Comparison of ENCODE assay signal across 26 cellular contexts in genomic region chr16:4704491-4704890, GRCh38. TPM values are rescaled to one million over a fixed set of nuclear protein-coding genes. Genes with fewer than 3 reads are reported as not detected.
"Had no signal": no experiment of that assay in that cellular context is flagged by ENCODE, and none has a peak within 500 bp of the region (broad histone marks: within the 10 kb centered on the region; RNA-seq: fewer than 3 reads in every experiment).

No MANE protein-coding gene starts in this region.

- H3K4me1 Mint-ChIP-seq: activated naive CD4-positive, alpha-beta T cell treated with anti-CD3 and anti-CD28 coated beads, Interleukin-2, amount 50 U/mL, for 24 hours; activated T-helper 17 cell treated with anti-CD3 and anti-CD28 coated beads, Interleukin-2, amount 50 U/mL, for 72 hours had no signal

- H3K27ac Mint-ChIP-seq: activated CD4-positive, alpha-beta memory T cell treated with anti-CD3 and anti-CD28 coated beads for 36 hours; activated CD4-positive, alpha-beta T cell treated with anti-CD3 and anti-CD28 coated beads for 36 hours; activated CD4-positive, alpha-beta T cell treated with anti-CD3 and anti-CD28 coated beads, Interleukin-2, amount 10 ng/mL, durations not matched to agents 24 days and 14 days; activated naive CD4-positive, alpha-beta T cell treated with anti-CD3 and anti-CD28 coated beads, Interleukin-2, amount 50 U/mL, for 24 hours; activated T-helper 17 cell treated with anti-CD3 and anti-CD28 coated beads, Interleukin-2, amount 50 U/mL, for 72 hours; T-cell had no signal

- H3K9me3 Mint-ChIP-seq: activated CD4-positive, alpha-beta memory T cell treated with anti-CD3 and anti-CD28 coated beads for 36 hours; activated CD4-positive, alpha-beta T cell treated with anti-CD3 and anti-CD28 coated beads, Interleukin-2, amount 10 ng/mL, durations not matched to agents 24 days and 14 days; activated naive CD4-positive, alpha-beta T cell treated with anti-CD3 and anti-CD28 coated beads, Interleukin-2, amount 50 U/mL, for 24 hours; activated T-cell treated with anti-CD3 and anti-CD28 coated beads, Interleukin-2, amount 50 U/mL, for 4 hours; activated T-helper 17 cell treated with anti-CD3 and anti-CD28 coated beads, Interleukin-2, amount 50 U/mL, for 72 hours; T-cell had no signal

- H3K4me3 ChIP-seq: body of pancreas, colonic mucosa, heart left ventricle had no signal

- H3K9me3 ChIP-seq: body of pancreas, colonic mucosa, heart left ventricle had no signal

- DNase-seq: activated CD4-positive, alpha-beta memory T cell treated with anti-CD3 and anti-CD28 coated beads for 36 hours; activated CD4-positive, alpha-beta T cell treated with anti-CD3 and anti-CD28 coated beads for 36 hours; activated CD4-positive, alpha-beta T cell treated with anti-CD3 and anti-CD28 coated beads, Interleukin-2, amount 10 ng/mL, durations not matched to agents 24 days and 14 days; activated CD4-positive, CD25-positive, alpha-beta regulatory T cell; activated CD4-positive, CD25-positive, alpha-beta regulatory T cell treated with anti-CD3 and anti-CD28 coated beads, Interleukin-2, amount 50 U/mL, for 72 hours; activated CD8-positive, alpha-beta memory T cell treated with anti-CD3 and anti-CD28 coated beads for 24 hours; activated effector memory CD4-positive, alpha-beta T cell treated with Interleukin-2 at 50 U/mL for 16 hours; activated gamma-delta T cell treated with Interleukin-2 at 50 U/mL for 16 hours; activated naive CD4-positive, alpha-beta T cell treated with Interleukin-2 at 50 U/mL for 16 hours; activated T-cell treated with anti-CD3 and anti-CD28 coated beads, Interleukin-2, amount 50 U/mL, for 4 hours; amygdala; aorta; body of pancreas; central memory CD4-positive, alpha-beta T cell; cerebellar nuclear complex; colonic mucosa; effector CD8-positive, alpha-beta T cell; foreskin fibroblast; heart left ventricle; SW 1271; T-cell; T-helper 2 cell had no signal

- H3K27me3 Mint-ChIP-seq: activated CD4-positive, alpha-beta memory T cell treated with anti-CD3 and anti-CD28 coated beads for 36 hours; activated CD4-positive, alpha-beta T cell treated with anti-CD3 and anti-CD28 coated beads for 36 hours; activated CD4-positive, alpha-beta T cell treated with anti-CD3 and anti-CD28 coated beads, Interleukin-2, amount 10 ng/mL, durations not matched to agents 24 days and 14 days; activated naive CD4-positive, alpha-beta T cell treated with anti-CD3 and anti-CD28 coated beads, Interleukin-2, amount 50 U/mL, for 24 hours; activated T-helper 17 cell treated with anti-CD3 and anti-CD28 coated beads, Interleukin-2, amount 50 U/mL, for 72 hours; T-cell had no signal

- H3K4me3 Mint-ChIP-seq: activated CD4-positive, alpha-beta memory T cell treated with anti-CD3 and anti-CD28 coated beads for 36 hours; activated CD4-positive, alpha-beta T cell treated with anti-CD3 and anti-CD28 coated beads for 36 hours; activated CD4-positive, alpha-beta T cell treated with anti-CD3 and anti-CD28 coated beads, Interleukin-2, amount 10 ng/mL, durations not matched to agents 24 days and 14 days; activated naive CD4-positive, alpha-beta T cell treated with anti-CD3 and anti-CD28 coated beads, Interleukin-2, amount 50 U/mL, for 24 hours; activated T-cell treated with anti-CD3 and anti-CD28 coated beads, Interleukin-2, amount 50 U/mL, for 4 hours; activated T-helper 17 cell treated with anti-CD3 and anti-CD28 coated beads, Interleukin-2, amount 50 U/mL, for 72 hours; T-cell had no signal

- ATAC-seq: activated CD4-positive, alpha-beta T cell treated with anti-CD3 and anti-CD28 coated beads for 36 hours; activated T-cell treated with anti-CD3 and anti-CD28 coated beads, Interleukin-2, amount 50 U/mL, for 4 hours; activated T-helper 17 cell treated with anti-CD3 and anti-CD28 coated beads, Interleukin-2, amount 50 U/mL, for 72 hours; body of pancreas; esophagus mucosa; heart left ventricle; T-cell had no signal

- H3K27me3 ChIP-seq: body of pancreas, colonic mucosa, heart left ventricle had no signal

- H3K27ac ChIP-seq: body of pancreas, colonic mucosa, heart left ventricle had no signal

- H3K4me1 ChIP-seq: body of pancreas had no signal

RNA-seq across cellular contexts. Expression of gene DNAAF8, which starts 29.8 kb away (rescaled TPM):
- total RNA-seq: activated CD4-positive, alpha-beta T cell treated with anti-CD3 and anti-CD28 coated beads, Interleukin-2, amount 10 ng/mL, durations not matched to agents 24 days and 14 days; activated T-helper 17 cell treated with anti-CD3 and anti-CD28 coated beads, Interleukin-2, amount 50 U/mL, for 72 hours; epithelial cell of proximal tubule had no signal
